ENCODE assay signal across 1 cellular context in the genomic region with DNA sequence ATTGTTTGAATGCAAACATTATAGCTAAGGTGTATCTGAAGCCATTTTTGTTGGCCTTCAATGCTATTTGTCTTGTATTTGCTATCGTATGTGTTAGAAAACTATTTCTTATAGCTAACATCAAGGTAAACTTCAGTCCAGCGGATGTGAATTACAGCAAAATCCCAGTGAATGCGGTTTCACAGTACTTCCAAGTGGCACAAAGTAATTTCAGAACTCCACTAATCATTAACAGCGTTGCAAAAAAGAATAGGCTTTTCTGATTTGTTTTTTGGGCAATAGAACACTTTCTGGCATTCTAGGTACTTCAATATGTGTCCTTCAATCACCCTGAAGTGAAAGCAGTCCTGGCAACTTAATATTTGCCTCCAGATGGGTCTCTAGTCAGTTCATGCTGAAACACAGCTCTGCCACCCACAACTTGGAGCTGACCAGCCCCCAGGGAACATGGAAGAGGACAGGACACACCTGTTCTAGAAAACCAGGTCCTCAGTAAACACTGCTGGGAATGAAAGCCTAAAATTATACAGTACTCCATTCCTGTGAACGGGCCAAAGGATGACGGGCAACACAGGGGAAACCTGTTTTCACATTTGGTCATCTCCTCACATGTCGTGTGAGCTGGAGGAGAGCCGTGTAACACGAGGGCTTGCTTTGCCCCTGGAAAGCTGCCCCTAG.
A peak's percentile ranks its signal among the peaks of the same experiment; 100 is the strongest.
TF ChIP-seq lines count a peak whose summit lies in the region.

No MANE protein-coding gene starts in this region.

TF ChIP-seq in K562, 482 proteins besides CTCF, POLR2A, EP300 and RAD21:
- TF ChIP-seq E2F5 (CRISPR knock-in tag; IDR thresholded peaks at IDR 0.05) (0 out of 2 replicates have a peak, but pooled peaks have one; percentile 24), PPARD (CRISPR knock-in tag; IDR thresholded peaks at IDR 0.05) (no peak), PYGO2 (tag; IDR thresholded peaks at IDR 0.05) (0 out of 2 replicates have a peak, but pooled peaks have one; percentile 7), KDM5B (IDR thresholded peaks at IDR 0.05; ENCODE audit: insufficient replicate concordance, low read depth, low read length) (peak; percentile 7)
